In the genomic region with DNA sequence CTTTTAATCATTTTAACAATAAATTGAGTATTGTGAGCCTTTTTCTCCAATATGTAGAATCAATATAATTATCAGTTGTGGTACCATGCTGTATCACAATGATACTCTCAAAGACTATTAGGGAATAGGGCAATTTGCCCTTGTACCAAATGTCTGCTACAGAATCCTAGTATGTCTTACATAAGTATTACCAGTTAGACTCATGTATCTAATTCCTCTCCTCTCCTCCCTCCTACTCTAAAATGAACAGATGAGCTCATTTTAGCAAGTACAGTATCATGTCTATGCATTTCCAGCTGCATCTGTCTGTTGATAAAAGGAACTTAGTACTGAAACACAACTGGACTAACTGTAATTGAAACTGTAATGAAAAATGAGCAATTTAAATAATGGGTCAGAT, we compare ENCODE assay signal across 16 cellular contexts.
DNase-seq lines count a peak whose midpoint lies in the region; ATAC-seq and TF ChIP-seq lines count a peak whose summit lies in the region.
"Had no signal": no experiment of that assay in that cellular context is flagged by ENCODE, and none has a peak within 500 bp of the region (broad histone marks: within the 10 kb centered on the region; RNA-seq: fewer than 3 reads in every experiment).

No MANE protein-coding gene starts in this region.

- no peaks in the 10 kb centered on the region for H3K36me3 ChIP-seq in heart left ventricle

- H3K4me1 ChIP-seq in foreskin keratinocyte: peaks cover 9% of the 10 kb centered on the region
- no peaks in the 10 kb centered on the region for H3K4me1 ChIP-seq in heart left ventricle
- H3K4me1 ChIP-seq: A549, Caco-2 had no signal

- intact Hi-C loops in heart left ventricle (cut with DNase I): no loop called here

- H3K27me3 ChIP-seq in foreskin keratinocyte: no peaks in the 10 kb centered on the region
- peaks cover 0 to 26% (median 0%) of the 10 kb centered on the region in 9 donors for H3K27me3 ChIP-seq in heart left ventricle

- TF ChIP-seq CTCF in foreskin keratinocyte (conservative IDR thresholded peaks at IDR 0.05) (no peak), heart left ventricle (IDR thresholded peaks at IDR 0.05) (no peak)

- no peak for TF ChIP-seq POLR2A in heart left ventricle (IDR thresholded peaks at IDR 0.05)

- H3K27ac ChIP-seq in foreskin keratinocyte (peak overlapping the region; percentile 72), heart left ventricle (no peak overlapping the region)
- H3K27ac ChIP-seq: 22Rv1, A549, C4-2B had no signal

- peaks cover 0 to 7% (median 0%) of the 10 kb centered on the region in 12 donors for H3K9me3 ChIP-seq in heart left ventricle
- H3K9me3 ChIP-seq: A549, Caco-2 had no signal

- ATAC-seq in foreskin keratinocyte (peak; percentile 63), heart left ventricle (no peak)
- ATAC-seq: A549, GM23338 had no signal

- no peak overlapping the region for H3K4me3 ChIP-seq in heart left ventricle
- H3K4me3 ChIP-seq: A549, GM23338 had no signal

- DNase-seq in DMS 273 (lab: John Stamatoyannopoulos, UW; ENCODE audit: unreplicated experiment) (peak; percentile 9), DMS 273 treated with DMSO at 0.1 percent for 48 hours (lab: John Stamatoyannopoulos, UW) (no peak), amniotic epithelial cell (ENCODE audit: low read depth) (peak; percentile 26), foreskin keratinocyte (peak; percentile 68 to 78), SIG-M5 treated with dmso at 0.1 percent for 504 hours (lab: John Stamatoyannopoulos, UW; ENCODE audit: unreplicated experiment) (no peak), heart left ventricle (no peak), DMS53 treated with DMSO at 0.1 percent for 48 hours (lab: John Stamatoyannopoulos, UW; ENCODE audit: unreplicated experiment) (no peak)
- DNase-seq: AML-193; Caco-2; CD4-positive, alpha-beta T cell; DMS53; HCEC 1CT had no signal

Comparison
In these comparisons a context has a peak if more than half of its experiments do, and no peak if none do; other contexts are left out.
1. DNase-seq: peak in DMS 273 (single experiment), amniotic epithelial cell (single experiment) and foreskin keratinocyte (2 of 2); none in DMS 273 treated with DMSO at 0.1 percent for 48 hours (single experiment), SIG-M5 treated with dmso at 0.1 percent for 504 hours (single experiment), heart left ventricle (0 of 5) and DMS53 treated with DMSO at 0.1 percent for 48 hours (single experiment).